In genomic region chr12:53113307-53113706, GRCh38 we compare ENCODE assay signal across 1 cellular context.
TF ChIP-seq lines count a peak whose summit lies in the region.

No MANE protein-coding gene starts in this region.

TF ChIP-seq in K562, 482 proteins besides CTCF, POLR2A, EP300 and RAD21:
- TF ChIP-seq TAF1 (IDR thresholded peaks at IDR 0.05; ENCODE audit: control insufficient read depth, extremely low read depth, insufficient read depth, low read length, severe bottlenecking) (no peak), ZC3H4 (CRISPR knock-in tag; IDR thresholded peaks at IDR 0.05; ENCODE audit: borderline replicate concordance) (no peak), CBFA2T2 (conservative IDR thresholded peaks at IDR 0.05) (no peak), HMGN3 (IDR thresholded peaks at IDR 0.05; ENCODE audit: borderline replicate concordance, extremely low read depth, insufficient read length, low read depth, low read length) (no peak), HNRNPL (IDR thresholded peaks at IDR 0.05; ENCODE audit: low read depth, low read length) (no peak), TRIM24 (IDR thresholded peaks at IDR 0.05) (no peak), ZNF212 (CRISPR knock-in tag; IDR thresholded peaks at IDR 0.05) (no peak), DNMT1 (IDR thresholded peaks at IDR 0.05) (no peak), IRF1 (CRISPR knock-in tag; IDR thresholded peaks at IDR 0.05; ENCODE audit: borderline replicate concordance) (no peak), GMEB1 (CRISPR knock-in tag; IDR thresholded peaks at IDR 0.05) (no peak), MAFG (tag; conservative IDR thresholded peaks at IDR 0.05) (no peak)
TF ChIP-seq in K562: peak in this region for 0.
